In the genomic region with DNA sequence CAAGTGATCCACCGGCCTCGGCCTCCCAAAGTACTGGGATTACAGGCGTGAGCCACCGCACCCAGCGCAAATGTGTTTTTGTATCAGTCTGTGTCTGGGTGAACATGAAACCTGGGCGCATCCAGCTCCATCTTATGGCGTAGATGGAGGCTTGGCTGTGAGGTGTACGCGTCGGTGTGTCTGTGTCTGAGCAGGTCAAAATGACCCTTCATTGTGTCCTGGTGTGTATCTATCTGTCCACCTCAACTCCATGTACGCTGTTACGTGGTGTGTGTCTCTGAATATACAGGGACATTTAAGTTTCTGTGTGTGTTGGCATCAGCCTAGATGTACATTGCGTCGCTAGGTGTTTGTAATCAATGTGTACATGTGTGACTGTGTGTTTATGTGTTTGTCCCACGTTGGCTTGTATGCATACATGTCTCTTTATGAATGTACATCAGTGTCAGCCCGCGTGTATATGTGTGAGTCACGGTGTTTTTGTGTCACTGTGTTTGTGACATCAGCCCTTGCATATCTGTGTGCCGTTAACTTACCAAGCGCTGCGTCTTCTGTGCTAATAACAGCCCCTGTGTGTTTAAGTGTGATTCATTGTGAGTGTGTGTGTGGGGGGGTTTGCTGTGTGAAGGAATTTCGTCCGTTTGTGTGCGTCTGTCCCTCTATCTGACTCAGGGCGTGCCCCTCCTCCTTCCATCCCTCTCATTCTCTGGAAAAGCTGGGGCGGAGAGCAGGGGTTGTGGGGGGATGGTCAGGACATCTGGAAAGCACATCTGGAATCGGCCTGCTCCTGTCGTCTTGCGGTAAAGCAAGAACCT, we compare ENCODE assay signal across 9 cellular contexts. TPM values are rescaled to one million over a fixed set of nuclear protein-coding genes. Genes with fewer than 3 reads are reported as not detected.
DNase-seq lines count a peak whose midpoint lies in the region; ATAC-seq and TF ChIP-seq lines count a peak whose summit lies in the region.
"Had no signal": no experiment of that assay in that cellular context is flagged by ENCODE, and none has a peak within 500 bp of the region (broad histone marks: within the 10 kb centered on the region; RNA-seq: fewer than 3 reads in every experiment).

No MANE protein-coding gene starts in this region.

- DNase-seq in activated gamma-delta T cell treated with Interleukin-2 at 50 U/mL for 16 hours (peak; percentile 12), activated gamma-delta T cell (lab: John Stamatoyannopoulos, UW) (no peak), fibroblast of the conjunctiva (ENCODE audit: low read depth) (peak; percentile 95), omental fat pad (ENCODE audit: low spot score) (peak; percentile 56), upper lobe of right lung (no peak), COLO668 (lab: John Stamatoyannopoulos, UW; ENCODE audit: unreplicated experiment) (no peak)
- peak; percentile 31 for DNase-seq in activated T-cell treated with anti-CD3 and anti-CD28 coated beads, Interleukin-2, amount 50 U/mL, for 1 hour

- no peaks in the 10 kb centered on the region for H3K9me3 ChIP-seq in upper lobe of right lung
- H3K9me3 ChIP-seq: BLaER1 treated with 17β-estradiol and CSF1 and Interleukin-3, amounts not matched to agents 10 nM and 100 nM had no signal

- peak; percentile 86 for ATAC-seq in omental fat pad (ENCODE audit: low FRiP score)
- ATAC-seq in upper lobe of right lung = peak; percentile 50
- ATAC-seq in HG03139 (IDR thresholded peaks at IDR 0.05; ENCODE audit: unreplicated experiment) = no peak

- TF ChIP-seq CTCF in omental fat pad (IDR thresholded peaks at IDR 0.05) (no peak), upper lobe of right lung (IDR thresholded peaks at IDR 0.05) (no peak)

- H3K36me3 ChIP-seq in upper lobe of right lung = no peaks in the 10 kb centered on the region
- H3K36me3 ChIP-seq: BLaER1 treated with 17β-estradiol and CSF1 and Interleukin-3, amounts not matched to agents 10 nM and 100 nM had no signal

- peaks cover 14% of the 10 kb centered on the region for H3K4me1 ChIP-seq in upper lobe of right lung

- H3K27me3 ChIP-seq in upper lobe of right lung = no peaks in the 10 kb centered on the region

- intact Hi-C loops in upper lobe of right lung (cut with DNase I) = no loop called here

- peak overlapping the region; percentile 83 for H3K27ac ChIP-seq in upper lobe of right lung
- H3K27ac ChIP-seq: BLaER1 treated with 17β-estradiol and CSF1 and Interleukin-3, amounts not matched to agents 10 nM and 100 nM had no signal

- peak overlapping the region; percentile 52 for H3K4me3 ChIP-seq in upper lobe of right lung
- H3K4me3 ChIP-seq: BLaER1 treated with 17β-estradiol and CSF1 and Interleukin-3, amounts not matched to agents 10 nM and 100 nM had no signal

RNA-seq across cellular contexts. Expression of a gene that starts 6.4 kb away (rescaled TPM):
- total RNA-seq in omental fat pad (100 to 1,000 TPM in 1 of 4 donors, 10 to 100 TPM in 3; 65.8 to 141 (median 78.7) TPM), upper lobe of right lung (59.1 TPM)

RNA-seq across cellular contexts. Expression of a gene that starts 32.4 kb away (rescaled TPM):
- 1 to 10 TPM in 3 of 4 donors, under 1 TPM in 1; 0.32 to 6.5 (median 5.5) TPM for total RNA-seq in omental fat pad
- total RNA-seq in upper lobe of right lung = 11.1 TPM

RNA-seq across cellular contexts. Expression of a gene that starts 38.7 kb away (rescaled TPM):
- total RNA-seq in omental fat pad = 100 to 1,000 TPM in 3 of 4 donors, 10 to 100 TPM in 1; 92.5 to 173 (median 117) TPM
- total RNA-seq in upper lobe of right lung = 171 TPM

Comparison
In these comparisons a context has a peak if more than half of its experiments do, and no peak if none do; other contexts are left out.
1. DNase-seq: peak in activated gamma-delta T cell treated with Interleukin-2 at 50 U/mL for 16 hours (single experiment), activated T-cell treated with anti-CD3 and anti-CD28 coated beads, Interleukin-2, amount 50 U/mL, for 1 hour (single experiment), fibroblast of the conjunctiva (single experiment) and omental fat pad (single experiment); none in activated gamma-delta T cell (single experiment), upper lobe of right lung (single experiment) and COLO668 (single experiment).